Comparison of ENCODE assay signal across 1 cellular context in genomic region chr3:59726279-59726678, GRCh38.
TF ChIP-seq lines count a peak whose summit lies in the region.

No MANE protein-coding gene starts in this region.

TF ChIP-seq in GM23338, 12 proteins besides CTCF, POLR2A, EP300 and RAD21 (continued from another document):
- no peak for TF ChIP-seq REST (IDR thresholded peaks at IDR 0.05; ENCODE audit: unreplicated experiment)
- no peak for TF ChIP-seq JUNB (IDR thresholded peaks at IDR 0.05; ENCODE audit: unreplicated experiment)
- TF ChIP-seq CREB1 (CRISPR knock-in tag; IDR thresholded peaks at IDR 0.05; ENCODE audit: low read depth): no peak
- TF ChIP-seq STAT1 (IDR thresholded peaks at IDR 0.05; ENCODE audit: unreplicated experiment): no peak
- TF ChIP-seq POLR2AphosphoS5 (IDR thresholded peaks at IDR 0.05; ENCODE audit: low read depth): no peak
- TF ChIP-seq EZH2 (IDR thresholded peaks at IDR 0.05; ENCODE audit: low read depth, unreplicated experiment): no peak
- no peak for TF ChIP-seq ZNF331 (CRISPR knock-in tag; IDR thresholded peaks at IDR 0.05; ENCODE audit: low read depth)
- TF ChIP-seq ETS1 (IDR thresholded peaks at IDR 0.05): no peak
- no peak for TF ChIP-seq ZNF462 (CRISPR knock-in tag; IDR thresholded peaks at IDR 0.05)
- TF ChIP-seq NANOG (IDR thresholded peaks at IDR 0.05; ENCODE audit: borderline replicate concordance): no peak
